Comparison of ENCODE assay signal across 11 cellular contexts in the genomic region with DNA sequence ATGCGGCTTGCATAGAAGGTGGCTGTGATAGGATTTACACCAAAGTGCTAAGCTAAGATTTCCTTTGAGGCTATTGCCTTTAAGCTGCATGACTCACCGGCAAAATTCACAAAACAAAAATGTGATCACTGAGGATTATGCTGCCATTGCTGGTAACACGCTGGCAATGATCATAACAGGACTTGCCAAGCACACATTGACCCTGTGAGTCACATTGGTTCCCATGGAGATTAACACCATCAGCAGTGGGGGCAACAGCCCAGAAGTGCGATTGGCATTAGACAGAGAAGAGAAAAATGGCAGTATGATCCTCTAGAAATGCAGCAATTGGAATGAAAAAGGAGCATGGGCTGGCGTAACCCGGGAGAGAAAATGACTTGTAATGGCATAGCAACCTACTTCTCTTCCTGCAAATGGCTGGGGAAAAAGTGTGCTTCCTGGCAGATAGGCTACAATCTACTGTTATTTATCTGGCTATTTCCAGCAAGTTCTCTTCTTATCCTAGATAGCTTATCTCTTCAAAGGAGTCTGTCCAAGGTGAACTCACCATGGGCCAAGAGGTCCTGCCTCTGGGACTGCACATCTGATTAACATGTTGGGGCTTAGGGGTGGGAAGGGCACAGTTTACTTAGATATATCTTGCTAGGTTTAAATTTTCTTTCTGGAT.
A peak's percentile ranks its signal among the peaks of the same experiment; 100 is the strongest.
DNase-seq lines count a peak whose midpoint lies in the region; ATAC-seq and TF ChIP-seq lines count a peak whose summit lies in the region.
"Had no signal": no experiment of that assay in that cellular context is flagged by ENCODE, and none has a peak within 500 bp of the region (broad histone marks: within the 10 kb centered on the region; RNA-seq: fewer than 3 reads in every experiment).

No MANE protein-coding gene starts in this region.

- H3K9me3 Mint-ChIP-seq in HFFc6: peaks cover 4% of the 10 kb centered on the region; the same call in 1 of the 2 replicates

- TF ChIP-seq POLR2A in body of pancreas (IDR thresholded peaks at IDR 0.05) (no peak), GM18505 (IDR thresholded peaks at IDR 0.05; ENCODE audit: borderline replicate concordance, extremely low read depth, insufficient read depth, insufficient read length) (no peak)

- POLR2A ChIA-PET in AG04449 (lab: Yijun Ruan, JAX): interaction anchor here (1.4 kb wide), 1 partner anchor 19 kb away, joined by 3 read pairs; no protein-coding TSS in a partner anchor

- H3K27me3 Mint-ChIP-seq in HFFc6 (ENCODE audit: insufficient read depth): no peaks in the 10 kb centered on the region; the same call in none of the 2 replicates

- H3K4me1 ChIP-seq in body of pancreas (no peaks in the 10 kb centered on the region), lung (ENCODE audit: control insufficient read depth in 2 of 2, insufficient read depth in 2 of 2, low read length in 2 of 2) (no peaks in the 10 kb centered on the region), BE2C (no peaks in the 10 kb centered on the region)

- DNase-seq in AG04449 (ENCODE audit: low read depth, low spot score) (peak; percentile 65), HFFc6 (peak; percentile 72), body of pancreas (peak; percentile 18 to 66 (median 40)), lung (ENCODE audit: low spot score) (no peak), NCI-H524 treated with DMSO at 0.1 percent for 48 hours (lab: John Stamatoyannopoulos, UW) (no peak), BE2C (no peak), T-helper 2 cell (no peak)
- DNase-seq: activated naive CD4-positive, alpha-beta T cell; naive thymus-derived CD4-positive, alpha-beta T cell had no signal

- WGBS in body of pancreas, 2 donors: 43 to 45% methylated on average over 6 of the region's 6 CpGs
- WGBS in lung, 2 donors: 65 to 68% methylated on average over 6 of the region's 6 CpGs

- H3K9me3 ChIP-seq in body of pancreas: no peaks in the 10 kb centered on the region
- H3K9me3 ChIP-seq in lung (ENCODE audit: control insufficient read depth in 2 of 2, insufficient read depth in 1 of 2, low read length in 1 of 2): no peaks in the 10 kb centered on the region
- no peaks in the 10 kb centered on the region for H3K9me3 ChIP-seq in BE2C

- no peak for TF ChIP-seq CTCF in AG04449 (IDR thresholded peaks at IDR 0.05; ENCODE audit: insufficient read depth, low read length, missing control alignments)
- TF ChIP-seq CTCF in HFFc6 (IDR thresholded peaks at IDR 0.05): no peak
- TF ChIP-seq CTCF in body of pancreas (IDR thresholded peaks at IDR 0.05): no peak
- TF ChIP-seq CTCF in lung (IDR thresholded peaks at IDR 0.05; ENCODE audit: control extremely low read depth, extremely low read depth): no peak
- TF ChIP-seq CTCF in BE2C (IDR thresholded peaks at IDR 0.05; ENCODE audit: low read depth, low read length): no peak

- no peaks in the 10 kb centered on the region for H3K36me3 Mint-ChIP-seq in HFFc6 (ENCODE audit: low read depth)
- H3K36me3 Mint-ChIP-seq: CD4-positive, alpha-beta memory T cell; naive thymus-derived CD4-positive, alpha-beta T cell had no signal

- peak overlapping the region; percentile 59; the same call in 1 of the 2 replicates for H3K27ac Mint-ChIP-seq in HFFc6
- H3K27ac Mint-ChIP-seq: CD4-positive, alpha-beta memory T cell; naive thymus-derived CD4-positive, alpha-beta T cell had no signal

- peaks cover 0 to 4% of the 10 kb centered on the region in 2 donors for H3K27me3 ChIP-seq in body of pancreas
- H3K27me3 ChIP-seq in lung (ENCODE audit: control insufficient read depth, insufficient read depth): no peaks in the 10 kb centered on the region
- no peaks in the 10 kb centered on the region for H3K27me3 ChIP-seq in BE2C

- H3K27ac ChIP-seq in body of pancreas: no peak overlapping the region
- no peak overlapping the region for H3K27ac ChIP-seq in lung (ENCODE audit: low read depth in 1 of 2, low read length in 1 of 2)

- H3K36me3 ChIP-seq in body of pancreas (replicated peaks in 1 of 2; ENCODE audit: insufficient read depth in 1 of 2, low read depth in 2 of 2) (no peaks in the 10 kb centered on the region), lung (ENCODE audit: control insufficient read depth in 2 of 2, insufficient read depth in 2 of 2, low read length in 2 of 2) (no peaks in the 10 kb centered on the region), BE2C (no peaks in the 10 kb centered on the region)

- peaks cover 24% of the 10 kb centered on the region for H3K4me1 Mint-ChIP-seq in HFFc6 (ENCODE audit: low read depth)
- H3K4me1 Mint-ChIP-seq: CD4-positive, alpha-beta memory T cell; naive thymus-derived CD4-positive, alpha-beta T cell had no signal

- ATAC-seq in body of pancreas (peak; percentile 81), lung (ENCODE audit: insufficient read depth, low FRiP score) (peak; percentile 33), GM18505 (IDR thresholded peaks at IDR 0.05; ENCODE audit: unreplicated experiment) (no peak)
- ATAC-seq: naive thymus-derived CD4-positive, alpha-beta T cell had no signal

- CTCF ChIA-PET in AG04449 (lab: Yijun Ruan, JAX): interaction anchor here (3.1 to 7.2 kb wide), 4 partner anchors 10 to 261 kb away, joined by 27 to 131 read pairs (median 74); no protein-coding TSS in a partner anchor

- H3K4me3 Mint-ChIP-seq in HFFc6: no peak overlapping the region
- H3K4me3 Mint-ChIP-seq: CD4-positive, alpha-beta memory T cell; naive thymus-derived CD4-positive, alpha-beta T cell had no signal

- intact Hi-C loops in body of pancreas (cut with DNase I): no loop called here

- H3K4me3 ChIP-seq in AG04449 (ENCODE audit: low read depth, low read length) (no peak overlapping the region), body of pancreas (no peak overlapping the region), lung (no peak overlapping the region), BE2C (ENCODE audit: low read depth, low read length) (no peak overlapping the region)

Comparison
In these comparisons a context has a peak if more than half of its experiments do, and no peak if none do; other contexts are left out.
1. DNase-seq: peak in AG04449 (single experiment), HFFc6 (single experiment) and body of pancreas (4 of 4); none in lung (single experiment), NCI-H524 treated with DMSO at 0.1 percent for 48 hours (single experiment), BE2C (single experiment) and T-helper 2 cell (0 of 5).